Comparison of ENCODE assay signal across 21 cellular contexts in genomic region chr5:41095324-41096101, GRCh38. TPM values are rescaled to one million over a fixed set of nuclear protein-coding genes. Genes with fewer than 3 reads are reported as not detected.
A peak's percentile ranks its signal among the peaks of the same experiment; 100 is the strongest.
DNase-seq lines count a peak whose midpoint lies in the region; ATAC-seq and TF ChIP-seq lines count a peak whose summit lies in the region.
"Had no signal": no experiment of that assay in that cellular context is flagged by ENCODE, and none has a peak within 500 bp of the region (broad histone marks: within the 10 kb centered on the region; RNA-seq: fewer than 3 reads in every experiment).

No MANE protein-coding gene starts in this region.

- no peak overlapping the region for H3K4me3 Mint-ChIP-seq in MCF 10A (ENCODE audit: unreplicated experiment)
- H3K4me3 Mint-ChIP-seq: CD4-positive, alpha-beta memory T cell had no signal

- H3K9me3 Mint-ChIP-seq in MCF 10A (ENCODE audit: unreplicated experiment) = no peaks in the 10 kb centered on the region

- H3K27me3 Mint-ChIP-seq in MCF 10A (ENCODE audit: insufficient read depth, unreplicated experiment) = no peaks in the 10 kb centered on the region

- H3K9me2 ChIP-seq in OCI-LY7 (ENCODE audit: insufficient read depth, low read length) = no peaks in the 10 kb centered on the region

- TF ChIP-seq CTCF in MCF 10A (IDR thresholded peaks at IDR 0.05; ENCODE audit: unreplicated experiment) = no peak
- no peak for TF ChIP-seq CTCF in breast epithelium (IDR thresholded peaks at IDR 0.05)
- TF ChIP-seq CTCF in OCI-LY7 (conservative IDR thresholded peaks at IDR 0.05; ENCODE audit: low read length) = no peak
- no peak for TF ChIP-seq CTCF in epithelial cell of esophagus (IDR thresholded peaks at IDR 0.05; ENCODE audit: insufficient read depth, low read depth, low read length, missing control alignments)
- TF ChIP-seq CTCF in parathyroid adenoma (IDR thresholded peaks at IDR 0.05) = no peak

- H3K9me3 ChIP-seq in breast epithelium (no peaks in the 10 kb centered on the region), OCI-LY7 (ENCODE audit: low read length) (no peaks in the 10 kb centered on the region), parathyroid adenoma (ENCODE audit: control insufficient read depth, low read length) (no peaks in the 10 kb centered on the region)
- H3K9me3 ChIP-seq: BE2C had no signal

- H3K79me2 ChIP-seq in OCI-LY7 (ENCODE audit: insufficient read depth, low read depth, low read length) = no peaks in the 10 kb centered on the region
- H3K79me2 ChIP-seq in parathyroid adenoma = no peaks in the 10 kb centered on the region

- H3K27ac Mint-ChIP-seq in MCF 10A (ENCODE audit: low read depth, unreplicated experiment) = no peak overlapping the region
- H3K27ac Mint-ChIP-seq: CD4-positive, alpha-beta memory T cell had no signal

- no peaks in the 10 kb centered on the region for H3K36me3 ChIP-seq in breast epithelium
- no peaks in the 10 kb centered on the region for H3K36me3 ChIP-seq in OCI-LY7 (ENCODE audit: insufficient read depth, low read length)
- no peaks in the 10 kb centered on the region for H3K36me3 ChIP-seq in parathyroid adenoma (ENCODE audit: control insufficient read depth, insufficient read depth, low read length)
- H3K36me3 ChIP-seq: BE2C had no signal

- no peak for TF ChIP-seq POLR2A in breast epithelium (IDR thresholded peaks at IDR 0.05)

- no peak for ATAC-seq in HG03159 (IDR thresholded peaks at IDR 0.05; ENCODE audit: unreplicated experiment)
- ATAC-seq: SK-N-SH treated with all-trans-retinoic acid at 6 μM for 48 hours had no signal

- peak overlapping the region; percentile 43; the same call in 1 of the 2 replicates for H2AFZ ChIP-seq in OCI-LY7 (ENCODE audit: low read length)
- peak overlapping the region; percentile 72 for H2AFZ ChIP-seq in parathyroid adenoma

- intact Hi-C loops in MCF 10A (cut with micrococcal nuclease) = no loop called here
- intact Hi-C loops in breast epithelium (cut with DNase I; ENCODE audit: low total_unique reads) = loop anchor here (5.0 kb wide), 1 partner anchor 1838 kb away; no protein-coding TSS in a partner anchor
- intact Hi-C loops in OCI-LY7 (cut with micrococcal nuclease; ENCODE audit: unreplicated experiment) = no loop called here

- CTCF ChIA-PET in MCF 10A (lab: Yijun Ruan, JAX) (no interaction called here), OCI-LY7 (lab: Charles Lee; ENCODE audit: unreplicated experiment) (no interaction called here)

- no peak overlapping the region for H3K27ac ChIP-seq in breast epithelium
- H3K27ac ChIP-seq in OCI-LY7 (ENCODE audit: low read depth, low read length, poor library complexity, severe bottlenecking) = no peak overlapping the region
- H3K27ac ChIP-seq in parathyroid adenoma = peak overlapping the region; percentile 36
- H3K27ac ChIP-seq: 22Rv1, HL-60 had no signal

- no peaks in the 10 kb centered on the region for H3K27me3 ChIP-seq in breast epithelium
- no peaks in the 10 kb centered on the region for H3K27me3 ChIP-seq in parathyroid adenoma (ENCODE audit: control insufficient read depth, insufficient read depth, low read length)
- H3K27me3 ChIP-seq: BE2C had no signal

- no peak overlapping the region for H3K9ac ChIP-seq in parathyroid adenoma

- POLR2A ChIA-PET in MCF 10A (lab: Yijun Ruan, JAX) = no interaction called here
- POLR2A ChIA-PET in OCI-LY7 (lab: Charles Lee) = interaction anchor here (0.9 to 1.2 kb wide), 2 partner anchors 8 to 12 kb away, joined by 3 to 4 read pairs; no protein-coding TSS in a partner anchor

- H3K4me1 Mint-ChIP-seq in MCF 10A (ENCODE audit: insufficient read depth, unreplicated experiment) = no peaks in the 10 kb centered on the region
- H3K4me1 Mint-ChIP-seq: CD4-positive, alpha-beta memory T cell had no signal

- BruUV-seq in MCF 10A (replicated peaks; lab: Mats Ljungman, UMichigan) (no TSS peak), OCI-LY7 (replicated peaks; lab: Mats Ljungman, UMichigan) (no TSS peak)

- H3K36me3 Mint-ChIP-seq in MCF 10A (ENCODE audit: insufficient read depth, unreplicated experiment) = no peaks in the 10 kb centered on the region
- H3K36me3 Mint-ChIP-seq: CD4-positive, alpha-beta memory T cell had no signal

- H3K4me2 ChIP-seq in OCI-LY7 (ENCODE audit: low read length) (no peak overlapping the region), parathyroid adenoma (ENCODE audit: low read length) (no peak overlapping the region)

- DNase-seq in MCF 10A (ENCODE audit: unreplicated experiment) (peak; percentile 11), breast epithelium (ENCODE audit: low spot score in 2 of 2) (no peak), OCI-LY7 (ENCODE audit: low spot score) (no peak), epithelial cell of esophagus (ENCODE audit: low read depth) (peak; percentile 6), cerebellar nuclear complex (lab: John Stamatoyannopoulos, UW) (no peak)
- no peak for DNase-seq in activated T-cell treated with anti-CD3 and anti-CD28 coated beads, Interleukin-2, amount 50 U/mL, for 1 hour
- DNase-seq: BE2C; Calu3; CD4-positive, alpha-beta memory T cell; DMS79 treated with DMSO at 0.1 percent for 48 hours; GOT3; NCI-H1417 treated with DMSO at 0.1 percent for 48 hours; NCI-H2029; NCI-H510A treated with DMSO at 0.1 percent for 48 hours; NCI-H82; SHP77 treated with DMSO at 0.1 percent for 48 hours had no signal

- H3K4me3 ChIP-seq in breast epithelium (no peak overlapping the region), OCI-LY7 (ENCODE audit: low read depth, low read length, poor library complexity, severe bottlenecking) (no peak overlapping the region), epithelial cell of esophagus (ENCODE audit: low read length) (no peak overlapping the region), parathyroid adenoma (ENCODE audit: low read depth, low read length) (no peak overlapping the region)

- H4K20me1 ChIP-seq in OCI-LY7 (ENCODE audit: insufficient read depth, low read length) = no peaks in the 10 kb centered on the region

- H3K4me1 ChIP-seq in breast epithelium (no peaks in the 10 kb centered on the region), OCI-LY7 (ENCODE audit: insufficient read depth, low read length, poor library complexity, severe bottlenecking) (peaks cover 17% of the 10 kb centered on the region), parathyroid adenoma (peaks cover 9% of the 10 kb centered on the region)
- H3K4me1 ChIP-seq: BE2C had no signal

RNA-seq across cellular contexts. Expression of gene MROH2B, which starts 24.4 kb away (rescaled TPM):
- not detected in 2 replicates for total RNA-seq in MCF 10A (2022)
- total RNA-seq in breast epithelium = not detected
- total RNA-seq in OCI-LY7 (2014; rRNA removed; shearing (Covaris generic)) = not detected in 2 replicates
- total RNA-seq in OCI-LY7 (2022) = not detected in 2 replicates
- total RNA-seq: Calu3; CD4-positive, alpha-beta memory T cell had no signal

Comparison
In these comparisons a context has a peak if more than half of its experiments do, and no peak if none do; other contexts are left out.
1. DNase-seq: peak in MCF 10A (single experiment) and epithelial cell of esophagus (single experiment); none in breast epithelium (0 of 2), OCI-LY7 (single experiment), activated T-cell treated with anti-CD3 and anti-CD28 coated beads, Interleukin-2, amount 50 U/mL, for 1 hour (single experiment) and cerebellar nuclear complex (0 of 2).